In genomic region chr19:10005632-10006334, GRCh38 we compare ENCODE assay signal across 14 cellular contexts. TPM values are rescaled to one million over a fixed set of nuclear protein-coding genes. Genes with fewer than 3 reads are reported as not detected.
DNase-seq lines count a peak whose midpoint lies in the region; ATAC-seq and TF ChIP-seq lines count a peak whose summit lies in the region.
"Had no signal": no experiment of that assay in that cellular context is flagged by ENCODE, and none has a peak within 500 bp of the region (broad histone marks: within the 10 kb centered on the region; RNA-seq: fewer than 3 reads in every experiment).

No MANE protein-coding gene starts in this region.

- no peak for TF ChIP-seq POLR2A in adrenal gland (IDR thresholded peaks at IDR 0.05)

- TF ChIP-seq CTCF in adrenal gland (IDR thresholded peaks at IDR 0.05) (no peak), lower lobe of right lung (IDR thresholded peaks at IDR 0.05) (no peak), glutamatergic neuron (IDR thresholded peaks at IDR 0.05; ENCODE audit: partially characterized antibody, unreplicated experiment) (no peak)

- DNase-seq in activated CD4-positive, alpha-beta T cell treated with anti-CD3 and anti-CD28 coated beads for 36 hours, result no peak
- DNase-seq in activated CD4-positive, alpha-beta T cell treated with anti-CD3 and anti-CD28 coated beads, Interleukin-2, amount 50 U/mL, for 1 hour, result no peak
- no peak for DNase-seq in adrenal gland
- no peak for DNase-seq in lower lobe of right lung
- DNase-seq in NOMO-1 (lab: John Stamatoyannopoulos, UW; ENCODE audit: unreplicated experiment in 2 of 2), result no peak
- DNase-seq in UCSD-AML1 (lab: John Stamatoyannopoulos, UW; ENCODE audit: unreplicated experiment), result no peak
- DNase-seq in glutamatergic neuron, result no peak
- DNase-seq: GDM1, mesendoderm, NCI-H1092, NCI-H2227 treated with DMSO at 0.1 percent for 48 hours had no signal

- POLR2A ChIA-PET in activated CD4-positive, alpha-beta T cell treated with anti-CD3 and anti-CD28 coated beads for 36 hours (lab: Charles Lee), result no interaction called here

- peaks cover 47% of the 10 kb centered on the region for H3K27me3 Mint-ChIP-seq in activated CD4-positive, alpha-beta T cell treated with anti-CD3 and anti-CD28 coated beads for 36 hours
- peaks cover 27% of the 10 kb centered on the region for H3K27me3 Mint-ChIP-seq in glutamatergic neuron (ENCODE audit: unreplicated experiment)

- H3K27ac ChIP-seq in adrenal gland (peak overlapping the region in 4 of 5 donors; percentile 22 to 87 (median 52)), lower lobe of right lung (peak overlapping the region; percentile 53), temporal lobe (ENCODE audit: low read depth, low read length) (peak overlapping the region; percentile 52)
- H3K27ac ChIP-seq: 22Rv1, pancreas had no signal

- CTCF ChIA-PET in activated CD4-positive, alpha-beta T cell treated with anti-CD3 and anti-CD28 coated beads for 36 hours (lab: Charles Lee), result interaction anchor here (0.6 to 1.3 kb wide), 3 partner anchors 20 to 1402 kb away, joined by 3 read pairs; no protein-coding TSS in a partner anchor

- H3K36me3 Mint-ChIP-seq in activated CD4-positive, alpha-beta T cell treated with anti-CD3 and anti-CD28 coated beads for 36 hours (ENCODE audit: low read depth), result no peaks in the 10 kb centered on the region
- H3K36me3 Mint-ChIP-seq in glutamatergic neuron (ENCODE audit: unreplicated experiment), result peaks cover 10% of the 10 kb centered on the region

- H3K4me1 ChIP-seq in adrenal gland (replicated peaks in 1 of 2) (peaks cover 11 to 12% of the 10 kb centered on the region in 2 donors), lower lobe of right lung (peaks cover 6% of the 10 kb centered on the region)

- no peak overlapping the region for H3K4me3 ChIP-seq in adrenal gland
- H3K4me3 ChIP-seq in lower lobe of right lung, result peak overlapping the region; percentile 14
- H3K4me3 ChIP-seq: pancreas had no signal

- peaks cover 27% of the 10 kb centered on the region for H3K4me1 Mint-ChIP-seq in activated CD4-positive, alpha-beta T cell treated with anti-CD3 and anti-CD28 coated beads for 36 hours
- H3K4me1 Mint-ChIP-seq in glutamatergic neuron (ENCODE audit: low read depth, unreplicated experiment), result peaks cover 10% of the 10 kb centered on the region

- H3K9me3 ChIP-seq in adrenal gland (replicated peaks in 1 of 3), result no peaks in the 10 kb centered on the region
- H3K9me3 ChIP-seq in lower lobe of right lung, result no peaks in the 10 kb centered on the region
- H3K9me3 ChIP-seq: pancreas had no signal

- intact Hi-C loops in activated CD4-positive, alpha-beta T cell treated with anti-CD3 and anti-CD28 coated beads for 36 hours (cut with DNase I, micrococcal nuclease), result no loop called here
- intact Hi-C loops in adrenal gland (cut with DNase I) (no loop called here), lower lobe of right lung (cut with DNase I) (no loop called here)

- no peak for ATAC-seq in activated CD4-positive, alpha-beta T cell treated with anti-CD3 and anti-CD28 coated beads for 36 hours
- ATAC-seq in lower lobe of right lung, result no peak

- peak overlapping the region; percentile 19 for H3K4me3 Mint-ChIP-seq in activated CD4-positive, alpha-beta T cell treated with anti-CD3 and anti-CD28 coated beads for 36 hours
- H3K4me3 Mint-ChIP-seq in glutamatergic neuron (ENCODE audit: unreplicated experiment), result no peak overlapping the region

- no peak overlapping the region for H3K27ac Mint-ChIP-seq in activated CD4-positive, alpha-beta T cell treated with anti-CD3 and anti-CD28 coated beads for 36 hours
- no peak overlapping the region for H3K27ac Mint-ChIP-seq in glutamatergic neuron (ENCODE audit: unreplicated experiment)

- H3K9me3 Mint-ChIP-seq in activated CD4-positive, alpha-beta T cell treated with anti-CD3 and anti-CD28 coated beads for 36 hours (ENCODE audit: low read depth), result no peaks in the 10 kb centered on the region
- H3K9me3 Mint-ChIP-seq in glutamatergic neuron (ENCODE audit: unreplicated experiment), result peaks cover 16% of the 10 kb centered on the region

- 60 to 78% (median 71%) methylated on average over 4 to 17 of the region's 17 CpGs for WGBS in adrenal gland, 4 donors

- no peaks in the 10 kb centered on the region for H3K36me3 ChIP-seq in adrenal gland (replicated peaks in 1 of 2)
- no peaks in the 10 kb centered on the region for H3K36me3 ChIP-seq in lower lobe of right lung
- H3K36me3 ChIP-seq: pancreas had no signal

- H3K27me3 ChIP-seq in adrenal gland (peaks cover 7% of the 10 kb centered on the region), lower lobe of right lung (ENCODE audit: low read depth) (peaks cover 36% of the 10 kb centered on the region)

RNA-seq across cellular contexts. Expression of gene COL5A3, which starts 4.5 kb away (rescaled TPM):
- 1 to 10 TPM in 1 of 2 experiments, under 1 TPM in 1; 0.77 to 1.1 TPM for total RNA-seq in activated CD4-positive, alpha-beta T cell treated with anti-CD3 and anti-CD28 coated beads for 36 hours
- total RNA-seq in adrenal gland (10 to 100 TPM in 1 of 8 donors, 1 to 10 TPM in 7; 3.5 to 12.4 (median 6.8) TPM), lower lobe of right lung (8.9 TPM), temporal lobe (1.7 TPM), glutamatergic neuron (ENCODE audit: unreplicated experiment) (0.10 TPM)
- polyA plus RNA-seq in adrenal gland, result 10 to 100 TPM in 2 of 3 donors, 1 to 10 TPM in 1; 1.5 to 26.2 (median 18.2) TPM

RNA-seq across cellular contexts. Expression of gene RDH8, which starts 7.5 kb away (rescaled TPM):
- total RNA-seq in activated CD4-positive, alpha-beta T cell treated with anti-CD3 and anti-CD28 coated beads for 36 hours, result not detected
- not detected for total RNA-seq in adrenal gland
- polyA plus RNA-seq in adrenal gland, result not detected
- total RNA-seq in lower lobe of right lung, result not detected
- not detected for total RNA-seq in temporal lobe
- not detected for total RNA-seq in glutamatergic neuron (ENCODE audit: unreplicated experiment)
- total RNA-seq: pancreas had no signal
- polyA plus RNA-seq: pancreas had no signal
